ENCODE assay signal across 1 cellular context in the genomic region with DNA sequence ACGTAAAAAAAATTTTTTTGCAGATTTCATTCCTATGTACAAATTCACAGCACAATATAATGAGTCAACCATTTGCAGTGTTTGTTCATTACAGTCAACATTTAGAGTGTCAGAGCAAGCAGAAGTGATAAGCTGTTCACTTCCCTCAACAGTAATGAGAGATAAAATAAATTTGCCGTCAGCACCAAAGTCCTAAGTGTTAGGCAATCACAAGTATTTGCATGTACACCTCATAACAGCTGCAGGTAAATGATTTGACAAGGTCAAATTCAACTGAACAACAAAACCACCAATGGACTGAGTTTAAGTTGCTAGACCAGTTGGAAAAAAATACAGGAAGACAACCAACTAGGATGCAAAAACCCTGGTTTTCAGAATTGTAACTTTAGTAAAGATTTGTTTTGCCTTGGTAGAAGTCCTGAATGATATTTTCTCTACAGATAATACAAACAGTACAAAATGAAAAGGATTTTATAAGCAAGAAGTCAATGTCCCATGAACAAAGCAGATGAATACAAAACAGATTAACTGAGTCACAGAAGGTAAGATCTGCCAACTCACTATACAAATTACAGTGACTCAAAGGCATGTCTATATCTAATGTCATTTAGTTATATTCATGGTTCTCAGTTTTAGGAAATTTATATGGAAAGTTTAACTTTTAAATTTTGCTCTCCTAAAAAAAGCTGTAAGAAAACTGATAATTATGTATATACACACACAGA.
TF ChIP-seq lines count a peak whose summit lies in the region.

No MANE protein-coding gene starts in this region.

TF ChIP-seq in GM12878, 131 proteins besides CTCF, POLR2A, EP300 and RAD21:
- 0 out of 4 replicates have a peak, but pooled peaks of 1 of the 2 experiments have one; percentile 17 for TF ChIP-seq IKZF2 (IDR thresholded peaks at IDR 0.05)
- no peak for TF ChIP-seq CEBPB (IDR thresholded peaks at IDR 0.05; ENCODE audit: borderline replicate concordance in 1 of 2, low read depth in 2 of 2, low read length in 2 of 2)
- TF ChIP-seq, protein P1, sequence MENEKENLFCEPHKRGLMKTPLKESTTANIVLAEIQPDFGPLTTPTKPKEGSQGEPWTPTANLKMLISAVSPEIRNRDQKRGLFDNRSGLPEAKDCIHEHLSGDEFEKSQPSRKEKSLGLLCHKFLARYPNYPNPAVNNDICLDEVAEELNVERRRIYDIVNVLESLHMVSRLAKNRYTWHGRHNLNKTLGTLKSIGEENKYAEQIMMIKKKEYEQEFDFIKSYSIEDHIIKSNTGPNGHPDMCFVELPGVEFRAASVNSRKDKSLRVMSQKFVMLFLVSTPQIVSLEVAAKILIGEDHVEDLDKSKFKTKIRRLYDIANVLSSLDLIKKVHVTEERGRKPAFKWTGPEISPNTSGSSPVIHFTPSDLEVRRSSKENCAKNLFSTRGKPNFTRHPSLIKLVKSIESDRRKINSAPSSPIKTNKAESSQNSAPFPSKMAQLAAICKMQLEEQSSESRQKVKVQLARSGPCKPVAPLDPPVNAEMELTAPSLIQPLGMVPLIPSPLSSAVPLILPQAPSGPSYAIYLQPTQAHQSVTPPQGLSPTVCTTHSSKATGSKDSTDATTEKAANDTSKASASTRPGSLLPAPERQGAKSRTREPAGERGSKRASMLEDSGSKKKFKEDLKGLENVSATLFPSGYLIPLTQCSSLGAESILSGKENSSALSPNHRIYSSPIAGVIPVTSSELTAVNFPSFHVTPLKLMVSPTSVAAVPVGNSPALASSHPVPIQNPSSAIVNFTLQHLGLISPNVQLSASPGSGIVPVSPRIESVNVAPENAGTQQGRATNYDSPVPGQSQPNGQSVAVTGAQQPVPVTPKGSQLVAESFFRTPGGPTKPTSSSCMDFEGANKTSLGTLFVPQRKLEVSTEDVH (IDR thresholded peaks at IDR 0.05; ENCODE audit: low read depth, partially characterized antibody), result no peak
- TF ChIP-seq, protein P2, sequence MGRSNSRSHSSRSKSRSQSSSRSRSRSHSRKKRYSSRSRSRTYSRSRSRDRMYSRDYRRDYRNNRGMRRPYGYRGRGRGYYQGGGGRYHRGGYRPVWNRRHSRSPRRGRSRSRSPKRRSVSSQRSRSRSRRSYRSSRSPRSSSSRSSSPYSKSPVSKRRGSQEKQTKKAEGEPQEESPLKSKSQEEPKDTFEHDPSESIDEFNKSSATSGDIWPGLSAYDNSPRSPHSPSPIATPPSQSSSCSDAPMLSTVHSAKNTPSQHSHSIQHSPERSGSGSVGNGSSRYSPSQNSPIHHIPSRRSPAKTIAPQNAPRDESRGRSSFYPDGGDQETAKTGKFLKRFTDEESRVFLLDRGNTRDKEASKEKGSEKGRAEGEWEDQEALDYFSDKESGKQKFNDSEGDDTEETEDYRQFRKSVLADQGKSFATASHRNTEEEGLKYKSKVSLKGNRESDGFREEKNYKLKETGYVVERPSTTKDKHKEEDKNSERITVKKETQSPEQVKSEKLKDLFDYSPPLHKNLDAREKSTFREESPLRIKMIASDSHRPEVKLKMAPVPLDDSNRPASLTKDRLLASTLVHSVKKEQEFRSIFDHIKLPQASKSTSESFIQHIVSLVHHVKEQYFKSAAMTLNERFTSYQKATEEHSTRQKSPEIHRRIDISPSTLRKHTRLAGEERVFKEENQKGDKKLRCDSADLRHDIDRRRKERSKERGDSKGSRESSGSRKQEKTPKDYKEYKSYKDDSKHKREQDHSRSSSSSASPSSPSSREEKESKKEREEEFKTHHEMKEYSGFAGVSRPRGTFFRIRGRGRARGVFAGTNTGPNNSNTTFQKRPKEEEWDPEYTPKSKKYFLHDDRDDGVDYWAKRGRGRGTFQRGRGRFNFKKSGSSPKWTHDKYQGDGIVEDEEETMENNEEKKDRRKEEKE (IDR thresholded peaks at IDR 0.05), result no peak
- no peak for TF ChIP-seq MYB (IDR thresholded peaks at IDR 0.05; ENCODE audit: borderline replicate concordance, low read depth, low read length)
- TF ChIP-seq CBX5 (IDR thresholded peaks at IDR 0.05; ENCODE audit: low read depth), result no peak
- TF ChIP-seq HDAC6 (IDR thresholded peaks at IDR 0.05; ENCODE audit: unreplicated experiment), result no peak
- no peak for TF ChIP-seq NFIC (IDR thresholded peaks at IDR 0.05; ENCODE audit: low read depth, low read length)
- no peak for TF ChIP-seq MTA2 (IDR thresholded peaks at IDR 0.05; ENCODE audit: low read depth)
